In the genomic region with DNA sequence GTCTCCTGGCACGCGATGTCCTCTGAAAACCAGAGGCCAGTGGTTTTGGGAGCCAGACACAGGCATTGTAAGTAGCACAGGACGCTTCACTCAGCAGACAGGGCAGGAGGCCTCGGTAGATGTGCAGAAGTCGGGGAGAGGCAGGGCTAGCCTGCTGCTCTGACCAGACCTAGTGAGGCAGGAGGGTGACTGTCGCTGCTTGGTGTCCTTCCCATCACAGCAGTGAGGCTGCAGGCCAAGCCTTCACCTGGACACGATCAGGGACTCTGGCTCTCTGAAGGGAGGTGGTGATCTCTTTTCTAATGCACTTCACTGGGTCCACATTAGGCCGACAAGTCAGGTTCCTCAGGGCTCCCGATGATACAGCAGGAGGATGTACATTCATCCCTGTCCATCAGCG, we compare ENCODE assay signal across 39 cellular contexts.
"Had no signal": no experiment of that assay in that cellular context is flagged by ENCODE, and none has a peak within 500 bp of the region (broad histone marks: within the 10 kb centered on the region; RNA-seq: fewer than 3 reads in every experiment).

No MANE protein-coding gene starts in this region.

- H3K36me3 Mint-ChIP-seq: activated CD8-positive, alpha-beta memory T cell treated with anti-CD3 and anti-CD28 coated beads, Interleukin-2, amount 10 ng/mL, durations not matched to agents 7 days and 5 days; activated naive CD4-positive, alpha-beta T cell treated with anti-CD3 and anti-CD28 coated beads, Interleukin-2, amount 50 U/mL, for 24 hours; activated naive CD8-positive, alpha-beta T cell treated with anti-CD3 and anti-CD28 coated beads for 36 hours had no signal

- H3K4me3 Mint-ChIP-seq: activated B cell treated with CpG ODN at 0.5 μM for 24 hours; activated CD8-positive, alpha-beta memory T cell treated with anti-CD3 and anti-CD28 coated beads, Interleukin-2, amount 10 ng/mL, durations not matched to agents 7 days and 5 days; activated CD8-positive, alpha-beta T cell treated with anti-CD3 and anti-CD28 coated beads, Interleukin-2, amount 10 ng/mL, durations not matched to agents 7 days and 5 days; activated naive CD4-positive, alpha-beta T cell treated with anti-CD3 and anti-CD28 coated beads for 36 hours; activated naive CD4-positive, alpha-beta T cell treated with anti-CD3 and anti-CD28 coated beads, Interleukin-2, amount 50 U/mL, for 24 hours; activated naive CD8-positive, alpha-beta T cell treated with anti-CD3 and anti-CD28 coated beads for 36 hours; activated naive CD8-positive, alpha-beta T cell treated with anti-CD3 and anti-CD28 coated beads, Interleukin-2, amount 50 U/mL, for 24 hours; activated T-helper 1 cell treated with anti-CD3 and anti-CD28 coated beads, Interleukin-12 subunit alpha, Interleukin-12 subunit beta, Interleukin-2, Interleukin-4 antibody, amounts not matched to agents 30 ng/mL and 10 ng/mL and 1 ng/mL, durations not matched to agents 14 hours and 24 hours and 36 hours; effector memory CD8-positive, alpha-beta T cell; T-helper 17 cell; T-helper 2 cell treated with Interferon-gamma antibody and Interleukin-4, amounts not matched to agents 5 μg/mL and 100 μg/mL, for 36 hours had no signal

- H3K4me1 ChIP-seq: adrenal gland, body of pancreas, breast epithelium, gastrocnemius medialis, heart left ventricle had no signal

- H3K27me3 ChIP-seq: adrenal gland, body of pancreas, breast epithelium, cardiac muscle cell, esophagus muscularis mucosa, foreskin keratinocyte, gastrocnemius medialis, heart left ventricle had no signal

- H3K4me3 ChIP-seq: adrenal gland, body of pancreas, breast epithelium, cardiac muscle cell, esophagus muscularis mucosa, gastrocnemius medialis, heart left ventricle had no signal

- H3K27ac Mint-ChIP-seq: activated B cell treated with CpG ODN at 0.5 μM for 24 hours; activated CD8-positive, alpha-beta memory T cell treated with anti-CD3 and anti-CD28 coated beads, Interleukin-2, amount 10 ng/mL, durations not matched to agents 7 days and 5 days; activated CD8-positive, alpha-beta T cell treated with anti-CD3 and anti-CD28 coated beads, Interleukin-2, amount 10 ng/mL, durations not matched to agents 7 days and 5 days; activated naive CD4-positive, alpha-beta T cell treated with anti-CD3 and anti-CD28 coated beads for 36 hours; activated naive CD4-positive, alpha-beta T cell treated with anti-CD3 and anti-CD28 coated beads, Interleukin-2, amount 50 U/mL, for 24 hours; activated naive CD8-positive, alpha-beta T cell treated with anti-CD3 and anti-CD28 coated beads for 36 hours; activated naive CD8-positive, alpha-beta T cell treated with anti-CD3 and anti-CD28 coated beads, Interleukin-2, amount 50 U/mL, for 24 hours; activated T-helper 1 cell treated with anti-CD3 and anti-CD28 coated beads, Interleukin-12 subunit alpha, Interleukin-12 subunit beta, Interleukin-2, Interleukin-4 antibody, amounts not matched to agents 30 ng/mL and 10 ng/mL and 1 ng/mL, durations not matched to agents 14 hours and 24 hours and 36 hours; activated T-helper 2 cell treated with anti-CD3 and anti-CD28 coated beads, Interferon-gamma antibody, Interleukin-2, Interleukin-4, amounts not matched to agents 10 μg/mL and 5 μg/mL and 100 μg/mL, durations not matched to agents 14 hours and 24 hours and 36 hours; effector memory CD8-positive, alpha-beta T cell; T-helper 17 cell; T-helper 2 cell treated with Interferon-gamma antibody and Interleukin-4, amounts not matched to agents 5 μg/mL and 100 μg/mL, for 36 hours had no signal

- H3K9me3 Mint-ChIP-seq: activated B cell treated with CpG ODN at 0.5 μM for 24 hours; activated naive CD8-positive, alpha-beta T cell treated with anti-CD3 and anti-CD28 coated beads for 36 hours; activated T-helper 2 cell treated with anti-CD3 and anti-CD28 coated beads, Interferon-gamma antibody, Interleukin-2, Interleukin-4, amounts not matched to agents 10 μg/mL and 5 μg/mL and 100 μg/mL, durations not matched to agents 14 hours and 24 hours and 36 hours had no signal

- DNase-seq: activated B cell treated with CpG ODN at 0.5 μM for 24 hours; activated CD4-positive, alpha-beta T cell treated with anti-CD3 and anti-CD28 coated beads for 48 hours; activated CD4-positive, alpha-beta T cell treated with anti-CD3 and anti-CD28 coated beads, Interleukin-2, amount 50 U/mL, for 1 hour; activated CD4-positive, alpha-beta T cell treated with anti-CD3 and anti-CD28 coated beads, Interleukin-2, amount 50 U/mL, for 48 hours; activated CD8-positive, alpha-beta memory T cell treated with anti-CD3 and anti-CD28 coated beads, Interleukin-2, amount 10 ng/mL, durations not matched to agents 7 days and 5 days; activated CD8-positive, alpha-beta memory T cell treated with anti-CD3 and anti-CD28 coated beads, Interleukin-2, amount 50 U/mL, for 4 hours; activated CD8-positive, alpha-beta T cell treated with anti-CD3 and anti-CD28 coated beads, Interleukin-2, amount 10 ng/mL, durations not matched to agents 7 days and 5 days; activated effector memory CD4-positive, alpha-beta T cell treated with anti-CD3 and anti-CD28 coated beads, Interleukin-2, amount 50 U/mL, for 16 hours; activated naive CD4-positive, alpha-beta T cell treated with anti-CD3 and anti-CD28 coated beads for 36 hours; activated naive CD8-positive, alpha-beta T cell treated with anti-CD3 and anti-CD28 coated beads for 36 hours; activated naive CD8-positive, alpha-beta T cell treated with anti-CD3 and anti-CD28 coated beads, Interleukin-2, amount 50 U/mL, for 24 hours; activated T-cell treated with anti-CD3 and anti-CD28 coated beads, Interleukin-2, amount 50 U/mL, for 1 hour; activated T-cell treated with anti-CD3 and anti-CD28 coated beads, Interleukin-2, amount 50 U/mL, for 48 hours; adrenal gland; amygdala; aorta; body of pancreas; central memory CD4-positive, alpha-beta T cell; cortex of kidney; dermis blood vessel endothelial cell; effector CD4-positive, alpha-beta T cell; effector memory CD8-positive, alpha-beta T cell; erythroblast; foreskin keratinocyte; gastrocnemius medialis; glutamatergic neuron; heart left ventricle; T-helper 1 cell; T-helper 17 cell; T1000; WERI-Rb-1 had no signal

- H3K4me1 Mint-ChIP-seq: activated B cell treated with CpG ODN at 0.5 μM for 24 hours; activated CD8-positive, alpha-beta memory T cell treated with anti-CD3 and anti-CD28 coated beads, Interleukin-2, amount 10 ng/mL, durations not matched to agents 7 days and 5 days; activated naive CD4-positive, alpha-beta T cell treated with anti-CD3 and anti-CD28 coated beads, Interleukin-2, amount 50 U/mL, for 24 hours; activated naive CD8-positive, alpha-beta T cell treated with anti-CD3 and anti-CD28 coated beads for 36 hours; activated naive CD8-positive, alpha-beta T cell treated with anti-CD3 and anti-CD28 coated beads, Interleukin-2, amount 50 U/mL, for 24 hours; T-helper 17 cell had no signal

- H3K9me3 ChIP-seq: adrenal gland, body of pancreas, breast epithelium, esophagus muscularis mucosa, gastrocnemius medialis, heart left ventricle had no signal

- ATAC-seq: activated CD4-positive, CD25-positive, alpha-beta regulatory T cell treated with anti-CD3 and anti-CD28 coated beads, Interleukin-2, amount 50 U/mL, for 24 hours; activated CD8-positive, alpha-beta memory T cell treated with anti-CD3 and anti-CD28 coated beads, Interleukin-2, amount 10 ng/mL, durations not matched to agents 7 days and 5 days; activated CD8-positive, alpha-beta T cell treated with anti-CD3 and anti-CD28 coated beads, Interleukin-2, amount 10 ng/mL, durations not matched to agents 7 days and 5 days; activated naive CD8-positive, alpha-beta T cell treated with anti-CD3 and anti-CD28 coated beads, Interleukin-2, amount 50 U/mL, for 24 hours; body of pancreas; effector memory CD8-positive, alpha-beta T cell; foreskin keratinocyte; gastrocnemius medialis; heart left ventricle; T-helper 17 cell had no signal

- H3K27ac ChIP-seq: adrenal gland, body of pancreas, breast epithelium, cardiac muscle cell, esophagus muscularis mucosa, foreskin keratinocyte, gastrocnemius medialis, heart left ventricle, WERI-Rb-1 had no signal

- H3K36me3 ChIP-seq: adrenal gland, breast epithelium, cardiac muscle cell, esophagus muscularis mucosa, gastrocnemius medialis, heart left ventricle, WERI-Rb-1 had no signal

- H3K27me3 Mint-ChIP-seq: activated B cell treated with CpG ODN at 0.5 μM for 24 hours; activated CD8-positive, alpha-beta memory T cell treated with anti-CD3 and anti-CD28 coated beads, Interleukin-2, amount 10 ng/mL, durations not matched to agents 7 days and 5 days; activated naive CD4-positive, alpha-beta T cell treated with anti-CD3 and anti-CD28 coated beads, Interleukin-2, amount 50 U/mL, for 24 hours; activated naive CD8-positive, alpha-beta T cell treated with anti-CD3 and anti-CD28 coated beads for 36 hours; activated naive CD8-positive, alpha-beta T cell treated with anti-CD3 and anti-CD28 coated beads, Interleukin-2, amount 50 U/mL, for 24 hours; effector memory CD8-positive, alpha-beta T cell had no signal
